ENCODE assay signal across 1 cellular context in genomic region chrX:65723706-65724105, GRCh38.
TF ChIP-seq lines count a peak whose summit lies in the region.

No MANE protein-coding gene starts in this region.

TF ChIP-seq in GM12878, 131 proteins besides CTCF, POLR2A, EP300 and RAD21 (continued from another document and continues in another):
- TF ChIP-seq ZNF687 (IDR thresholded peaks at IDR 0.05) (peak; percentile 66; the same call in 1 of the 2 replicates), SRF (IDR thresholded peaks at IDR 0.05; ENCODE audit: low read depth in 2 of 2, low read length in 2 of 2) (no peak), ZNF217 (IDR thresholded peaks at IDR 0.05) (no peak), ZNF274 (IDR thresholded peaks at IDR 0.05; ENCODE audit: insufficient read depth, insufficient read length) (no peak), PBX3 (IDR thresholded peaks at IDR 0.05; ENCODE audit: insufficient replicate concordance, low read depth, low read length) (no peak), HDAC6 (IDR thresholded peaks at IDR 0.05; ENCODE audit: unreplicated experiment) (no peak), TARDBP (IDR thresholded peaks at IDR 0.05; ENCODE audit: borderline replicate concordance) (no peak), RB1 (IDR thresholded peaks at IDR 0.05; ENCODE audit: borderline replicate concordance) (no peak), BCL3 (IDR thresholded peaks at IDR 0.05; ENCODE audit: borderline replicate concordance, insufficient read depth, low read depth, low read length, poor library complexity, severe bottlenecking) (no peak), EZH2 (IDR thresholded peaks at IDR 0.05; ENCODE audit: borderline replicate concordance, control insufficient read depth, low read depth, low read length) (no peak), HDGF (IDR thresholded peaks at IDR 0.05) (no peak), MEF2B (IDR thresholded peaks at IDR 0.05; ENCODE audit: partially characterized antibody, poor library complexity, severe bottlenecking) (no peak), ATF2 (IDR thresholded peaks at IDR 0.05; ENCODE audit: low read length) (peak; percentile 71), EGR1 (IDR thresholded peaks at IDR 0.05; ENCODE audit: borderline replicate concordance in 1 of 2, low read depth in 2 of 2, low read length in 2 of 2) (no peak), TBL1XR1 (IDR thresholded peaks at IDR 0.05; ENCODE audit: low read depth, low read length) (peak; percentile 64; the same call in 1 of the 2 replicates), ZBTB40 (IDR thresholded peaks at IDR 0.05; ENCODE audit: borderline replicate concordance) (no peak), RFX5 (IDR thresholded peaks at IDR 0.05; ENCODE audit: low read depth, low read length) (no peak), BCL11A (IDR thresholded peaks at IDR 0.05; ENCODE audit: low read depth, low read length) (0 out of 2 replicates have a peak, but pooled peaks have one; percentile 13), IKZF2 (IDR thresholded peaks at IDR 0.05) (peak; percentile 88 to 89), CEBPB (IDR thresholded peaks at IDR 0.05; ENCODE audit: borderline replicate concordance in 1 of 2, low read depth in 2 of 2, low read length in 2 of 2) (0 out of 4 replicates have a peak, but pooled peaks of 1 of the 2 experiments have one; percentile 41), CEBPZ (IDR thresholded peaks at IDR 0.05; ENCODE audit: low read depth, low read length) (no peak), STAT1 (conservative IDR thresholded peaks at IDR 0.05) (no peak), USF1 (IDR thresholded peaks at IDR 0.05; ENCODE audit: borderline replicate concordance, extremely low read length, insufficient read depth, low read depth, low read length) (no peak), FOXM1 (IDR thresholded peaks at IDR 0.05; ENCODE audit: low read depth, low read length) (peak; percentile 76), GATAD2B (conservative IDR thresholded peaks at IDR 0.05; ENCODE audit: low read depth) (no peak), POLR2AphosphoS5 (IDR thresholded peaks at IDR 0.05; ENCODE audit: low read length) (no peak), BCLAF1 (IDR thresholded peaks at IDR 0.05) (no peak), CBFB (IDR thresholded peaks at IDR 0.05; ENCODE audit: low read depth) (no peak), FOXK2 (IDR thresholded peaks at IDR 0.05) (no peak), SIN3A (IDR thresholded peaks at IDR 0.05; ENCODE audit: low read depth, low read length) (no peak), IRF4 (IDR thresholded peaks at IDR 0.05; ENCODE audit: low read depth, low read length) (0 out of 2 replicates have a peak, but pooled peaks have one; percentile 15), HCFC1 (IDR thresholded peaks at IDR 0.05; ENCODE audit: low read length) (no peak), RELA (IDR thresholded peaks at IDR 0.05; ENCODE audit: borderline replicate concordance, partially characterized antibody) (no peak), CHD4 (IDR thresholded peaks at IDR 0.05) (no peak), SMC3 (IDR thresholded peaks at IDR 0.05; ENCODE audit: borderline replicate concordance, low read length) (no peak), WRNIP1 (IDR thresholded peaks at IDR 0.05; ENCODE audit: borderline replicate concordance, low read depth, low read length) (no peak), NR2F1 (conservative IDR thresholded peaks at IDR 0.05) (peak; percentile 77), PAX8 (IDR thresholded peaks at IDR 0.05) (no peak), HSF1 (IDR thresholded peaks at IDR 0.05; ENCODE audit: low read depth, low read length) (no peak)
